24 cellular contexts compared by ENCODE assay signal in genomic region chr2:11652141-11652540, GRCh38. TPM values are rescaled to one million over a fixed set of nuclear protein-coding genes. Genes with fewer than 3 reads are reported as not detected.
"Had no signal": no experiment of that assay in that cellular context is flagged by ENCODE, and none has a peak within 500 bp of the region (broad histone marks: within the 10 kb centered on the region; RNA-seq: fewer than 3 reads in every experiment).

No MANE protein-coding gene starts in this region.

- DNase-seq: cortex of kidney; effector memory CD4-positive, alpha-beta T cell; immature natural killer cell; kidney; left cardiac atrium; left ventricle myocardium superior; mesenchymal stem cell; ovary; stimulated activated naive CD4-positive, alpha-beta T cell treated with Interleukin-2 at 50 U/mL for 16 hours; testis; transverse colon had no signal

- H3K9ac ChIP-seq: neural progenitor cell had no signal

- H3K4me3 ChIP-seq: esophagus muscularis mucosa, gastroesophageal sphincter, lung, neural progenitor cell, ovary, right atrium auricular region, sigmoid colon, skin epidermis, testis, transverse colon had no signal

- H3K36me3 ChIP-seq: esophagus muscularis mucosa, gastroesophageal sphincter, neural progenitor cell, ovary, right atrium auricular region, sigmoid colon, transverse colon had no signal

- ATAC-seq: gastroesophageal sphincter; left cardiac atrium; natural killer cell treated with Interleukin-12 subunit alpha and Interleukin-12 subunit beta and Interleukin-15 and Interleukin-18, amount 100 ng/mL, for 72 hours had no signal

- H3K4me2 ChIP-seq: neural progenitor cell had no signal

- H2AFZ ChIP-seq: neural progenitor cell had no signal

- H3K27ac ChIP-seq: epithelial cell of prostate, esophagus muscularis mucosa, gastroesophageal sphincter, neural progenitor cell, right atrium auricular region, sigmoid colon, skin epidermis, testis, transverse colon had no signal

- H3K27me3 ChIP-seq: esophagus muscularis mucosa, gastroesophageal sphincter, neural progenitor cell, ovary, right atrium auricular region, sigmoid colon, testis, transverse colon had no signal

- H3K9me3 Mint-ChIP-seq: immature natural killer cell; natural killer cell treated with Interleukin-12 subunit alpha and Interleukin-12 subunit beta and Interleukin-15 and Interleukin-18, amount 100 ng/mL, for 72 hours; neural progenitor cell had no signal

- H3K36me3 Mint-ChIP-seq: immature natural killer cell; natural killer cell treated with Interleukin-12 subunit alpha and Interleukin-12 subunit beta and Interleukin-15 and Interleukin-18, amount 100 ng/mL, for 72 hours had no signal

- H3K4me1 ChIP-seq: esophagus muscularis mucosa, gastroesophageal sphincter, right atrium auricular region, transverse colon had no signal

- H3K9me3 ChIP-seq: esophagus muscularis mucosa, gastroesophageal sphincter, ovary, right atrium auricular region, sigmoid colon, testis, transverse colon had no signal

- H3K27ac Mint-ChIP-seq: immature natural killer cell; natural killer cell treated with Interleukin-12 subunit alpha and Interleukin-12 subunit beta and Interleukin-15 and Interleukin-18, amount 100 ng/mL, for 72 hours; neural progenitor cell had no signal

- H3K4me1 Mint-ChIP-seq: immature natural killer cell, neural progenitor cell had no signal

- FAIRE-seq: endometrium, kidney had no signal

- H3K4me3 Mint-ChIP-seq: immature natural killer cell; natural killer cell treated with Interleukin-12 subunit alpha and Interleukin-12 subunit beta and Interleukin-15 and Interleukin-18, amount 100 ng/mL, for 72 hours; neural progenitor cell had no signal

RNA-seq across cellular contexts. Expression of gene NTSR2, which starts 17.9 kb away (rescaled TPM):
- total RNA-seq: chondrocyte; esophagus muscularis mucosa; gastroesophageal sphincter; kidney; left ventricle myocardium superior; lung; natural killer cell treated with Interleukin-12 subunit alpha and Interleukin-12 subunit beta and Interleukin-15 and Interleukin-18, amount 100 ng/mL, for 72 hours; posterior vena cava; right atrium auricular region; sigmoid colon; transverse colon; ureter had no signal
- polyA plus RNA-seq: immature natural killer cell, lung had no signal
